15 cellular contexts compared by ENCODE assay signal in genomic region chr14:61331992-61332657, GRCh38. TPM values are rescaled to one million over a fixed set of nuclear protein-coding genes. Genes with fewer than 3 reads are reported as not detected.
A peak's percentile ranks its signal among the peaks of the same experiment; 100 is the strongest.
DNase-seq lines count a peak whose midpoint lies in the region; ATAC-seq and TF ChIP-seq lines count a peak whose summit lies in the region.
"Had no signal": no experiment of that assay in that cellular context is flagged by ENCODE, and none has a peak within 500 bp of the region (broad histone marks: within the 10 kb centered on the region; RNA-seq: fewer than 3 reads in every experiment).

No MANE protein-coding gene starts in this region.

- intact Hi-C loops in vagina (cut with DNase I) = no loop called here
- intact Hi-C loops in posterior vena cava (cut with DNase I) = no loop called here

- H3K27me3 ChIP-seq in foreskin keratinocyte = no peaks in the 10 kb centered on the region
- H3K27me3 ChIP-seq in vagina = no peaks in the 10 kb centered on the region

- no peak for TF ChIP-seq CTCF in VCaP (conservative IDR thresholded peaks at IDR 0.05)
- TF ChIP-seq CTCF in foreskin keratinocyte (conservative IDR thresholded peaks at IDR 0.05) = no peak
- no peak for TF ChIP-seq CTCF in vagina (IDR thresholded peaks at IDR 0.05)
- TF ChIP-seq CTCF in osteocyte (IDR thresholded peaks at IDR 0.05) = no peak

- TF ChIP-seq POLR2A in vagina (IDR thresholded peaks at IDR 0.05) = no peak

- no peak for DNase-seq in stimulated activated naive CD8-positive, alpha-beta T cell treated with anti-CD3 and anti-CD28 coated beads, Interleukin-15, Interleukin-2, amounts not matched to agents 100 U/mL and 50 U/mL, for 24 hours
- DNase-seq in foreskin keratinocyte (peak in 1 of 2 donors; percentile 40), vagina (ENCODE audit: extremely low spot score in 2 of 2) (no peak), NCI-H446 treated with DMSO at 0.1 percent for 48 hours (lab: John Stamatoyannopoulos, UW) (no peak), osteocyte (ENCODE audit: extremely low spot score, unreplicated experiment) (no peak), posterior vena cava (ENCODE audit: low spot score) (no peak)
- DNase-seq: activated CD4-positive, alpha-beta T cell treated with anti-CD3 and anti-CD28 coated beads, Interleukin-2, amount 50 U/mL, for 4 hours; AML-193; DMS 273 treated with DMSO at 0.1 percent for 48 hours; mesendoderm; NCI-H1930; NCI-H526 treated with DMSO at 0.1 percent for 48 hours had no signal

- H3K27ac ChIP-seq in VCaP (peak overlapping the region; percentile 23), foreskin keratinocyte (no peak overlapping the region), vagina (peak overlapping the region; percentile 51)
- H3K27ac ChIP-seq: RWPE1 had no signal

- peaks cover 91% of the 10 kb centered on the region for H3K4me1 Mint-ChIP-seq in stimulated activated naive CD8-positive, alpha-beta T cell treated with anti-CD3 and anti-CD28 coated beads, Interleukin-15, Interleukin-2, amounts not matched to agents 100 ng/mL and 50 ng/mL, for 24 hours (ENCODE audit: low read depth)
- H3K4me1 Mint-ChIP-seq in osteocyte (ENCODE audit: unreplicated experiment) = no peaks in the 10 kb centered on the region

- no peaks in the 10 kb centered on the region for H3K27me3 Mint-ChIP-seq in stimulated activated naive CD8-positive, alpha-beta T cell treated with anti-CD3 and anti-CD28 coated beads, Interleukin-15, Interleukin-2, amounts not matched to agents 100 ng/mL and 50 ng/mL, for 24 hours
- H3K27me3 Mint-ChIP-seq in osteocyte (ENCODE audit: unreplicated experiment) = peaks cover 3% of the 10 kb centered on the region

- no peak for ATAC-seq in stimulated activated naive CD8-positive, alpha-beta T cell treated with anti-CD3 and anti-CD28 coated beads, Interleukin-15, Interleukin-2, amounts not matched to agents 100 U/mL and 50 U/mL, for 24 hours
- peak; percentile 57 for ATAC-seq in foreskin keratinocyte

- H3K27ac Mint-ChIP-seq in stimulated activated naive CD8-positive, alpha-beta T cell treated with anti-CD3 and anti-CD28 coated beads, Interleukin-15, Interleukin-2, amounts not matched to agents 100 ng/mL and 50 ng/mL, for 24 hours = peak overlapping the region; percentile 100
- H3K27ac Mint-ChIP-seq in osteocyte (ENCODE audit: unreplicated experiment) = no peak overlapping the region

- H3K36me3 ChIP-seq in vagina = no peaks in the 10 kb centered on the region

- peaks cover 50% of the 10 kb centered on the region for H3K36me3 Mint-ChIP-seq in stimulated activated naive CD8-positive, alpha-beta T cell treated with anti-CD3 and anti-CD28 coated beads, Interleukin-15, Interleukin-2, amounts not matched to agents 100 ng/mL and 50 ng/mL, for 24 hours (ENCODE audit: low read depth)
- H3K36me3 Mint-ChIP-seq in osteocyte (ENCODE audit: unreplicated experiment) = no peaks in the 10 kb centered on the region

- no peaks in the 10 kb centered on the region for H3K9me3 Mint-ChIP-seq in stimulated activated naive CD8-positive, alpha-beta T cell treated with anti-CD3 and anti-CD28 coated beads, Interleukin-15, Interleukin-2, amounts not matched to agents 100 ng/mL and 50 ng/mL, for 24 hours
- H3K9me3 Mint-ChIP-seq in osteocyte (ENCODE audit: unreplicated experiment) = no peaks in the 10 kb centered on the region

- no peaks in the 10 kb centered on the region for H3K9me3 ChIP-seq in vagina

- H3K4me1 ChIP-seq in foreskin keratinocyte (no peaks in the 10 kb centered on the region), vagina (peaks cover 25% of the 10 kb centered on the region)

- no peak overlapping the region for H3K4me3 ChIP-seq in vagina

- H3K4me3 Mint-ChIP-seq in stimulated activated naive CD8-positive, alpha-beta T cell treated with anti-CD3 and anti-CD28 coated beads, Interleukin-15, Interleukin-2, amounts not matched to agents 100 ng/mL and 50 ng/mL, for 24 hours = peak overlapping the region; percentile 83
- H3K4me3 Mint-ChIP-seq in osteocyte (ENCODE audit: unreplicated experiment) = no peak overlapping the region

RNA-seq across cellular contexts. Expression of gene PRKCH, which starts 10.7 kb away (rescaled TPM):
- total RNA-seq in foreskin keratinocyte (12.7 and 15.2 TPM in 2 replicates), vagina (43.0 TPM), osteocyte (10.6 and 11.1 TPM in 2 replicates), posterior vena cava (10 to 100 TPM; 37.3 to 37.5 TPM)
- 5.6 and 7.9 TPM in 2 replicates for polyA plus RNA-seq in foreskin keratinocyte

RNA-seq across cellular contexts. Expression of gene TMEM30B, which starts 51.0 kb away (rescaled TPM):
- total RNA-seq in foreskin keratinocyte = 17.9 and 19.8 TPM in 2 replicates
- polyA plus RNA-seq in foreskin keratinocyte = 7.6 and 9.5 TPM in 2 replicates
- 22.6 TPM for total RNA-seq in vagina
- total RNA-seq in osteocyte = 1.2 and 1.3 TPM in 2 replicates
- 10 to 100 TPM; 27.3 to 50.2 TPM for total RNA-seq in posterior vena cava
